Comparison of ENCODE assay signal across 8 cellular contexts in genomic region chr17:49390548-49391324, GRCh38. TPM values are rescaled to one million over a fixed set of nuclear protein-coding genes. Genes with fewer than 3 reads are reported as not detected.
A peak's percentile ranks its signal among the peaks of the same experiment; 100 is the strongest.
DNase-seq lines count a peak whose midpoint lies in the region; ATAC-seq and TF ChIP-seq lines count a peak whose summit lies in the region.

No MANE protein-coding gene starts in this region.

- H3K79me2 ChIP-seq in OCI-LY1 (ENCODE audit: insufficient read depth, low read length), result no peaks in the 10 kb centered on the region

- H2AFZ ChIP-seq in OCI-LY1 (ENCODE audit: low read length) (peak overlapping the region; percentile 36; the same call in 1 of the 2 replicates), neuronal stem cell (ENCODE audit: low read length) (peak overlapping the region; percentile 94)

- H3K36me3 ChIP-seq in OCI-LY1 (ENCODE audit: insufficient read depth, low read length) (no peaks in the 10 kb centered on the region), neuronal stem cell (replicated peaks in 1 of 2; ENCODE audit: control insufficient read depth in 2 of 2, insufficient read depth in 2 of 2, low read length in 2 of 2) (no peaks in the 10 kb centered on the region)

- no peak overlapping the region for H3K14ac ChIP-seq in neuronal stem cell (ENCODE audit: low read length)

- DNase-seq in GM13976 (ENCODE audit: low spot score), result peak; percentile 63
- peak in 1 of 3 experiments; percentile 26 for DNase-seq in effector memory CD8-positive, alpha-beta T cell
- DNase-seq in neuronal stem cell (ENCODE audit: low spot score), result no peak
- no peak for DNase-seq in GM13977 (ENCODE audit: low spot score)
- no peak for DNase-seq in mesenteric fat pad (ENCODE audit: low spot score)

- H4K20me1 ChIP-seq in OCI-LY1 (ENCODE audit: insufficient read depth, low read length), result no peaks in the 10 kb centered on the region

- H3K27me3 Mint-ChIP-seq in effector memory CD8-positive, alpha-beta T cell, result no peaks in the 10 kb centered on the region

- no peak for TF ChIP-seq CTCF in GM13976 (IDR thresholded peaks at IDR 0.05; ENCODE audit: borderline replicate concordance, control extremely low read depth, extremely low read depth, insufficient read depth, missing control alignments)
- TF ChIP-seq CTCF in OCI-LY1 (IDR thresholded peaks at IDR 0.05; ENCODE audit: low read length), result no peak
- TF ChIP-seq CTCF in GM13977 (IDR thresholded peaks at IDR 0.05; ENCODE audit: extremely low read depth, insufficient read depth, missing control alignments), result no peak

- H3K27ac ChIP-seq in OCI-LY1 (ENCODE audit: low read depth, low read length, poor library complexity, severe bottlenecking) (peak overlapping the region; percentile 47), neuronal stem cell (replicated peaks; ENCODE audit: low read length) (no peak overlapping the region)

- H3K9me3 Mint-ChIP-seq in effector memory CD8-positive, alpha-beta T cell, result no peaks in the 10 kb centered on the region

- peak overlapping the region; percentile 9 for H2BK5ac ChIP-seq in neuronal stem cell (ENCODE audit: low read length)

- peak overlapping the region; percentile 91 to 99 for H3K27ac Mint-ChIP-seq in effector memory CD8-positive, alpha-beta T cell

- H3K9ac ChIP-seq in OCI-LY1 (ENCODE audit: low read length) (peak overlapping the region; percentile 13; the same call in 1 of the 2 replicates), neuronal stem cell (ENCODE audit: low read depth, low read length, poor library complexity) (no peak overlapping the region)

- H3K18ac ChIP-seq in neuronal stem cell (ENCODE audit: low read length), result peak overlapping the region; percentile 72

- no peaks in the 10 kb centered on the region for H3K27me3 ChIP-seq in OCI-LY1 (ENCODE audit: insufficient read depth, low read length)
- peaks cover 0 to 7% (median 0%) of the 10 kb centered on the region in 3 experiments for H3K27me3 ChIP-seq in neuronal stem cell (ENCODE audit: control insufficient read depth in 3 of 3, insufficient read depth in 3 of 3, low read depth in 1 of 3, low read length in 3 of 3)

- peaks cover 51% of the 10 kb centered on the region for H3K4me1 ChIP-seq in OCI-LY1 (ENCODE audit: insufficient read depth, low read length, severe bottlenecking)
- peaks cover 3 to 8% of the 10 kb centered on the region in 2 donors for H3K4me1 ChIP-seq in neuronal stem cell (ENCODE audit: control insufficient read depth in 2 of 2, insufficient read depth in 1 of 2, low read depth in 1 of 2, low read length in 2 of 2)

- H3K4me3 Mint-ChIP-seq in effector memory CD8-positive, alpha-beta T cell, result peak overlapping the region; percentile 77 to 87

- no peak overlapping the region for H2BK120ac ChIP-seq in neuronal stem cell (ENCODE audit: low read depth, low read length)

- peaks cover 51 to 54% of the 10 kb centered on the region in 2 donors for H3K4me1 Mint-ChIP-seq in effector memory CD8-positive, alpha-beta T cell (ENCODE audit: low read depth in 2 of 2)

- peak overlapping the region; percentile 35 for H2BK12ac ChIP-seq in neuronal stem cell (ENCODE audit: low read length)

- H3F3A ChIP-seq in OCI-LY1 (ENCODE audit: insufficient read depth, low read length), result no peaks in the 10 kb centered on the region

- no CpG with 5 or more reads among the region's 9 CpGs for WGBS in neuronal stem cell (ENCODE audit: extremely low coverage in 2 of 2, insufficient read length in 2 of 2, insufficient replicate concordance in 1 of 2), 2 donors

- H3K9me3 ChIP-seq in OCI-LY1 (ENCODE audit: low read length) (no peaks in the 10 kb centered on the region), neuronal stem cell (replicated peaks in 1 of 2; ENCODE audit: control insufficient read depth in 2 of 2, insufficient read depth in 1 of 2, low read depth in 1 of 2, low read length in 2 of 2) (no peaks in the 10 kb centered on the region)

- H3K4me3 ChIP-seq in OCI-LY1 (ENCODE audit: low read depth, low read length, poor library complexity, severe bottlenecking) (peak overlapping the region; percentile 9), neuronal stem cell (ENCODE audit: low read length in 2 of 2) (no peak overlapping the region)

- H3K23ac ChIP-seq in neuronal stem cell (ENCODE audit: low read depth, low read length, poor library complexity), result no peak overlapping the region

- H3K9me2 ChIP-seq in OCI-LY1 (ENCODE audit: low read depth, low read length), result no peaks in the 10 kb centered on the region

- no peak for ATAC-seq in effector memory CD8-positive, alpha-beta T cell (replicated peaks)
- ATAC-seq in GM18861 (IDR thresholded peaks at IDR 0.05; ENCODE audit: unreplicated experiment) (no peak), HG02970 (IDR thresholded peaks at IDR 0.05; ENCODE audit: low FRiP score, unreplicated experiment) (no peak)

- H3K79me1 ChIP-seq in neuronal stem cell (ENCODE audit: low read depth, low read length), result no peaks in the 10 kb centered on the region

- H2AK5ac ChIP-seq in neuronal stem cell (ENCODE audit: low read depth, low read length), result no peak overlapping the region

- H3K4me2 ChIP-seq in OCI-LY1 (ENCODE audit: low read length) (peak overlapping the region; percentile 36), neuronal stem cell (ENCODE audit: insufficient read depth, low read length, poor library complexity, severe bottlenecking) (no peak overlapping the region)

- no peak overlapping the region for H4K91ac ChIP-seq in neuronal stem cell (ENCODE audit: low read depth, low read length, poor library complexity)

- H3K36me3 Mint-ChIP-seq in effector memory CD8-positive, alpha-beta T cell (ENCODE audit: insufficient read depth), result peaks cover 7% of the 10 kb centered on the region

- no peak overlapping the region for H3K4ac ChIP-seq in neuronal stem cell (ENCODE audit: low read length)

- no peak overlapping the region for H4K8ac ChIP-seq in neuronal stem cell (ENCODE audit: low read depth, low read length)

- no peak overlapping the region for H2BK15ac ChIP-seq in neuronal stem cell (ENCODE audit: low read length)

- in situ Hi-C loops in GM13976 (cut with MboI; ENCODE audit: low sequenced_read_pairs, unreplicated experiment) (no loop called here), GM13977 (cut with MboI; ENCODE audit: low pct_unique_long_range_greater_than_20kb, low sequenced_read_pairs, unreplicated experiment) (no loop called here)

RNA-seq across cellular contexts. Expression of gene PHB1, which starts 23.9 kb away (rescaled TPM):
- polyA plus RNA-seq in neuronal stem cell (2013, experiment 1 of 2), result 110 TPM
- polyA plus RNA-seq in neuronal stem cell (2013, experiment 2 of 2), result 105 TPM
- total RNA-seq in mesenteric fat pad, result 158 TPM

RNA-seq across cellular contexts. Expression of gene ZNF652, which starts 28.7 kb away (rescaled TPM):
- 27.1 TPM for polyA plus RNA-seq in neuronal stem cell (2013, experiment 1 of 2)
- 28.1 TPM for polyA plus RNA-seq in neuronal stem cell (2013, experiment 2 of 2)
- 41.8 TPM for total RNA-seq in mesenteric fat pad
